8 cellular contexts compared by ENCODE assay signal in genomic region chr2:196171248-196171871, GRCh38. TPM values are rescaled to one million over a fixed set of nuclear protein-coding genes. Genes with fewer than 3 reads are reported as not detected.
A peak's percentile ranks its signal among the peaks of the same experiment; 100 is the strongest.
DNase-seq lines count a peak whose midpoint lies in the region; ATAC-seq, FAIRE-seq and TF ChIP-seq lines count a peak whose summit lies in the region.

Gene STK17B (minus strand): TSS chr2:196171578. CDS start chr2:196163383, 8,195 bp downstream.

- peak within 1 kb of the TSS; percentile 100 for H3K27ac Mint-ChIP-seq in central memory CD8-positive, alpha-beta T cell (ENCODE audit: low read depth)

- H3K4me3 Mint-ChIP-seq in central memory CD8-positive, alpha-beta T cell = peak within 1 kb of the TSS; percentile 99

- H3K9me1 ChIP-seq in keratinocyte (ENCODE audit: control insufficient read depth, extremely low read depth, insufficient read depth, low read length) = no peaks in the 10 kb centered on the region

- H3K9me3 Mint-ChIP-seq in central memory CD8-positive, alpha-beta T cell = no peaks in the 10 kb centered on the region

- H3K36me3 Mint-ChIP-seq in central memory CD8-positive, alpha-beta T cell (ENCODE audit: insufficient read depth) = peaks cover 49% of the 10 kb centered on the region

- H3K9me3 ChIP-seq in keratinocyte (ENCODE audit: control insufficient read depth, low read depth, low read length) = no peaks in the 10 kb centered on the region

- FAIRE-seq in keratinocyte (lab: Jason Lieb, UNC) = no peak

- H3K36me3 ChIP-seq in keratinocyte (ENCODE audit: control insufficient read depth in 2 of 2, extremely low read depth in 1 of 2, insufficient read depth in 2 of 2, low read length in 2 of 2) = no peaks in the 10 kb centered on the region

- peak within 1 kb of the TSS; percentile 85 for H3K4me2 ChIP-seq in keratinocyte (ENCODE audit: control insufficient read depth, extremely low read depth, insufficient read depth, low read depth, low read length)

- peak within 1 kb of the TSS; percentile 85 for H2AFZ ChIP-seq in keratinocyte (ENCODE audit: control insufficient read depth, low read length)

- peak within 1 kb of the TSS; percentile 91 for H3K9ac ChIP-seq in keratinocyte (ENCODE audit: control insufficient read depth, extremely low read depth, insufficient read depth, low read length)

- H3K79me2 ChIP-seq in keratinocyte (ENCODE audit: control insufficient read depth, insufficient read depth, low read length) = peaks cover 47% of the 10 kb centered on the region

- peak; percentile 99 for DNase-seq in AG08395 (ENCODE audit: low spot score)
- DNase-seq in NCI-H446 (lab: John Stamatoyannopoulos, UW) = peak; percentile 89 to 94
- peak; percentile 83 to 92 for DNase-seq in central memory CD8-positive, alpha-beta T cell (ENCODE audit: low spot score in 2 of 2)
- DNase-seq in keratinocyte (ENCODE audit: low read depth, low spot score) = peak; percentile 54
- DNase-seq in stimulated activated CD4-positive, alpha-beta T cell treated with anti-CD3 and anti-CD28 coated beads, Interleukin-12 subunit alpha, Interleukin-12 subunit beta, amount 100 ng/mL, for 48 hours (ENCODE audit: low read depth in 2 of 3, low spot score in 1 of 3) = peak; percentile 94 to 97 (median 96)

- no peaks in the 10 kb centered on the region for H4K20me1 ChIP-seq in keratinocyte (ENCODE audit: control insufficient read depth, extremely low read depth, insufficient read depth, low read length)

- H3K27me3 ChIP-seq in keratinocyte (ENCODE audit: control insufficient read depth, extremely low read depth, insufficient read depth, low read length) = no peaks in the 10 kb centered on the region

- peak; percentile 61 for ATAC-seq in GM18907 (IDR thresholded peaks at IDR 0.05; ENCODE audit: unreplicated experiment)
- ATAC-seq in HG03159 (IDR thresholded peaks at IDR 0.05; ENCODE audit: unreplicated experiment) = peak; percentile 58
- peak; percentile 67 to 68 for ATAC-seq in activated CD4-positive, CD25-positive, alpha-beta regulatory T cell treated with anti-CD3 and anti-CD28 coated beads, Interleukin-2, amount 50 U/mL, for 24 hours
- peak; percentile 54 for ATAC-seq in central memory CD8-positive, alpha-beta T cell (replicated peaks; ENCODE audit: extremely low read depth, poor library complexity, severe bottlenecking)

- TF ChIP-seq CTCF in keratinocyte (optimal IDR thresholded peaks at IDR 0.05 in 1 of 3, IDR thresholded peaks at IDR 0.05 in 1 of 3, conservative IDR thresholded peaks at IDR 0.05 in 1 of 3; ENCODE audit: extremely low read depth in 1 of 3, insufficient read depth in 2 of 3, low read length in 3 of 3) = no peak

- H3K4me3 ChIP-seq in keratinocyte (ENCODE audit: control insufficient read depth in 2 of 3, extremely low read depth in 1 of 3, insufficient read depth in 2 of 3, low read depth in 1 of 3, low read length in 3 of 3) = peak within 1 kb of the TSS; percentile 61 to 94 (median 86)

- H3K4me1 Mint-ChIP-seq in central memory CD8-positive, alpha-beta T cell = peaks cover 46% of the 10 kb centered on the region

- H3K4me1 ChIP-seq in keratinocyte (ENCODE audit: control insufficient read depth, extremely low read depth, insufficient read depth, low read length) = peaks cover 24% of the 10 kb centered on the region

- no peaks in the 10 kb centered on the region for H3K27me3 Mint-ChIP-seq in central memory CD8-positive, alpha-beta T cell

- peak within 1 kb of the TSS; percentile 84 for H3K27ac ChIP-seq in keratinocyte (ENCODE audit: control insufficient read depth, insufficient read depth, low read length)

- dilution Hi-C loops in keratinocyte (cut with MboI; ENCODE audit: extremely low pct_ligation_motif_present, low sequenced_read_pairs) = no loop called here

RNA-seq across cellular contexts. Expression of gene STK17B, which starts in this region (rescaled TPM):
- 4.8 to 11.0 TPM (median 7.7 TPM) in 3 replicates for polyA plus RNA-seq in keratinocyte
- 4.1 TPM for polyA plus RNA-seq in keratinocyte (2011; ENCODE audit: low read depth)
- polyA plus RNA-seq in keratinocyte (2011; cell fraction: cytosol; rRNA removed) = 3.4 and 8.1 TPM in 2 replicates
- 5.3 and 6.1 TPM in 2 replicates for polyA plus RNA-seq in keratinocyte (2011; cell fraction: nucleus; rRNA removed)
- polyA plus RNA-seq in keratinocyte (2012; ENCODE audit: low replicate concordance) = 7.9 and 8.6 TPM in 2 replicates
- 2.2 to 11.0 TPM (median 4.8 TPM) in 3 replicates for polyA minus RNA-seq in keratinocyte
- polyA minus RNA-seq in keratinocyte (2011; cell fraction: cytosol; rRNA and poly(A)+ RNA removed) = 7.5 TPM
- polyA minus RNA-seq in keratinocyte (2011; cell fraction: nucleus; rRNA and poly(A)+ RNA removed) = 5.1 and 10.9 TPM in 2 replicates

Comparison
In these comparisons a context has a peak if more than half of its experiments do, and no peak if none do; other contexts are left out.
1. Peak in every context shown above with its lines: DNase-seq, ATAC-seq, H3K4me3 ChIP-seq and H3K27ac ChIP-seq.